23 cellular contexts compared by ENCODE assay signal in the genomic region with DNA sequence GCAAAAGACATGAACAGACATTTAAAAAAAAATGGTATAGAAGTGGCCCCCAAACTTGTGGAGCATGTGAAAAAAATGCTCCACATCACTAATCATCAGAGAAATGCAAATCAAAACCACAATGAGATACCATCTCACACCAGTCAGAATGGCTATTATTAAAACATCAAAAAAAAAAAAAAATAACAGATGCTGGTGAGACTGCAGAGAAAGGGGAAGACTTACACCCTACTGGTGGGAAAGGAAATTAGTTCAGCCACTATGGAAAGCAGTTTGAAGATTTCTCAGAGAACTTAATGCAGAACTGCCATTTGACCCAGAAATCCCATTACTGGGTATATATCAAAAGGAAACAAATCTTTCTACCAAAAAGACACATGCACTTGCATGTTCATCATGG.
"Had no signal": no experiment of that assay in that cellular context is flagged by ENCODE, and none has a peak within 500 bp of the region (broad histone marks: within the 10 kb centered on the region; RNA-seq: fewer than 3 reads in every experiment).

No MANE protein-coding gene starts in this region.

- H3K27me3 Mint-ChIP-seq: effector memory CD8-positive, alpha-beta T cell; naive thymus-derived CD4-positive, alpha-beta T cell; stimulated activated naive B cell treated with anti-CD40 and anti-IgM and Interleukin-4, amounts not matched to agents 10 μg/mL and 1 μg/mL and 100 μg/mL, for 72 hours; stimulated activated naive CD8-positive, alpha-beta T cell treated with anti-CD3 and anti-CD28 coated beads, Interleukin-15, amount 100 ng/mL, for 72 hours had no signal

- H3K4me3 Mint-ChIP-seq: effector memory CD8-positive, alpha-beta T cell; naive thymus-derived CD4-positive, alpha-beta T cell; nephron; stimulated activated naive B cell treated with anti-CD40 and anti-IgM and Interleukin-4, amounts not matched to agents 10 μg/mL and 1 μg/mL and 100 μg/mL, for 72 hours; stimulated activated naive CD8-positive, alpha-beta T cell treated with anti-CD3 and anti-CD28 coated beads, Interleukin-15, amount 100 ng/mL, for 72 hours had no signal

- FAIRE-seq: keratinocyte had no signal

- H3K4me1 ChIP-seq: gastrocnemius medialis, lower lobe of right lung, psoas muscle, sigmoid colon, spleen, suprapubic skin, transverse colon, upper lobe of right lung, uterus had no signal

- H3K9me3 ChIP-seq: gastrocnemius medialis, lower lobe of right lung, mucosa of descending colon, psoas muscle, sigmoid colon, suprapubic skin, transverse colon, upper lobe of right lung, uterus had no signal

- H3K27ac ChIP-seq: gastrocnemius medialis, lower lobe of right lung, psoas muscle, sigmoid colon, skin epidermis, spleen, suprapubic skin, transverse colon, upper lobe of right lung, uterus had no signal

- H3K9me3 Mint-ChIP-seq: nephron had no signal

- H3K36me3 Mint-ChIP-seq: naive thymus-derived CD4-positive, alpha-beta T cell; stimulated activated naive B cell treated with anti-CD40 and anti-IgM and Interleukin-4, amounts not matched to agents 10 μg/mL and 1 μg/mL and 100 μg/mL, for 72 hours had no signal

- H3K36me3 ChIP-seq: gastrocnemius medialis, lower lobe of right lung, sigmoid colon, spleen, suprapubic skin, transverse colon, upper lobe of right lung, uterus had no signal

- DNase-seq: cortex of kidney; effector memory CD8-positive, alpha-beta T cell; gastrocnemius medialis; head of caudate nucleus; left ventricle myocardium superior; lower lobe of right lung; mucosa of descending colon; naive thymus-derived CD4-positive, alpha-beta T cell; nucleus accumbens; psoas muscle; right cardiac atrium; sigmoid colon; spleen; stimulated activated CD4-positive, alpha-beta T cell treated with anti-CD3 and anti-CD28 coated beads, Interleukin-2, amount 100 ng/mL, for 48 hours; stimulated activated naive B cell treated with anti-CD40 and anti-IgM and Interleukin-4, amounts not matched to agents 10 μg/mL and 1 μg/mL and 100 μg/mL, for 72 hours; stimulated activated naive CD8-positive, alpha-beta T cell treated with anti-CD3 and anti-CD28 coated beads, Interleukin-15, amount 100 ng/mL, for 72 hours; transverse colon; upper lobe of right lung; uterus had no signal

- H3K4me3 ChIP-seq: gastrocnemius medialis, lower lobe of right lung, mucosa of descending colon, psoas muscle, sigmoid colon, skin epidermis, spleen, suprapubic skin, transverse colon, upper lobe of right lung, uterus had no signal

- H3K27me3 ChIP-seq: gastrocnemius medialis, sigmoid colon, spleen, suprapubic skin, transverse colon, upper lobe of right lung, uterus had no signal

- H3K4me1 Mint-ChIP-seq: naive thymus-derived CD4-positive, alpha-beta T cell; nephron; stimulated activated naive B cell treated with anti-CD40 and anti-IgM and Interleukin-4, amounts not matched to agents 10 μg/mL and 1 μg/mL and 100 μg/mL, for 72 hours; stimulated activated naive CD8-positive, alpha-beta T cell treated with anti-CD3 and anti-CD28 coated beads, Interleukin-15, amount 100 ng/mL, for 72 hours had no signal

- H3K27ac Mint-ChIP-seq: effector memory CD8-positive, alpha-beta T cell; naive thymus-derived CD4-positive, alpha-beta T cell; nephron; stimulated activated naive B cell treated with anti-CD40 and anti-IgM and Interleukin-4, amounts not matched to agents 10 μg/mL and 1 μg/mL and 100 μg/mL, for 72 hours; stimulated activated naive CD8-positive, alpha-beta T cell treated with anti-CD3 and anti-CD28 coated beads, Interleukin-15, amount 100 ng/mL, for 72 hours had no signal
